8 cellular contexts compared by ENCODE assay signal in the genomic region with DNA sequence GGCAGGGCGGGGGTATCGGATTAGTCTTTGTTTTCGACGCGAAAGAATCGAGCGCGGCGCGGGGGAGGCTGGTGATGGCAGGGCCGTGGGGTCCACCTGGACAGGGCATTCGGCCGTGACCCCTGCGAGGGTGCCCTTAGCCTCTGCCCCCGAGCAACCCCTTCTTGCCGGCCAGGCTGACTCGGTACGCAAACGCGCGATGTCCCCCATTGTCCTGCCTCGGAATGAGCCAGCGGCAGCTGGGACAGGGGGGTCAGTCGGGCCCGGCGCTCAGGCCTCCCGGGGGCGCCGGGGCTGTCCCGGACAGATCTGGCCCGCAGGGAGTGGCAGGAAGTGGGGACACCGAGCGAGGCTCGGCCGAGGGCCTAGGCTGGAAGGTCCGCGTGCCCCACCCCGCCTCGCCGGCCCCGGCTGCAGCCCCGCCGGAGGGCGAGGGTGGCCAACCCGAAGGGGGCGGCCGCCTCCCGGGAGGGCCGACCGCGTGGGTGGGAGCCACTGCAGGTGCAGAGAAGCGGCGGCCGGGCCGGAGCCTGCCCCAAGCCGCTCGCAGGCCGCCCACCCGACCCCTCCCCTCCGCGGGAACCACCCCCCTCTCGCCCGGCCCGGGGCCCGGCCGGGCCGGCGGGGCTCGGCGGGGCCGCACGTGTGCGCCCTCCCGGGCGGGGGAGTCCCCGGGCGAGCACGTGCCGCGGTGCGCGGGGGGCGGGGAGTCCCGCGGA. TPM values are rescaled to one million over a fixed set of nuclear protein-coding genes. Genes with fewer than 3 reads are reported as not detected.
DNase-seq lines count a peak whose midpoint lies in the region; ATAC-seq and TF ChIP-seq lines count a peak whose summit lies in the region.

A gene (plus strand): TSS at position 708 of the 719 bp plus-strand sequence. CDS start 1,494 bp downstream, outside the sequence.

- H3K27ac Mint-ChIP-seq in Caco-2 (ENCODE audit: unreplicated experiment): peak within 1 kb of the TSS; percentile 99

- peak; percentile 39 for ATAC-seq in GM19467 (IDR thresholded peaks at IDR 0.05; ENCODE audit: unreplicated experiment)

- no peak for TF ChIP-seq EP300 in Ishikawa (IDR thresholded peaks at IDR 0.05; ENCODE audit: borderline replicate concordance)

- intact Hi-C loops in Caco-2 (cut with micrococcal nuclease; ENCODE audit: unreplicated experiment): loop anchor here (5.0 kb wide), 1 partner anchor 138 kb away; no protein-coding TSS in a partner anchor

- 0 out of 2 replicates have a peak, but pooled peaks have one; percentile 0 for TF ChIP-seq RAD21 in Ishikawa (IDR thresholded peaks at IDR 0.05; ENCODE audit: low read depth)

- H3K36me3 Mint-ChIP-seq in Caco-2 (ENCODE audit: insufficient read depth, unreplicated experiment): peaks cover 45% of the 10 kb centered on the region

- H3K4me3 ChIP-seq in Caco-2 (ENCODE audit: low read depth, low read length) (peak within 1 kb of the TSS; percentile 87), fibroblast of the aortic adventitia (ENCODE audit: low read depth, low read length) (peak within 1 kb of the TSS; percentile 64), neuron (ENCODE audit: low read length) (peak within 1 kb of the TSS; percentile 82)

- no peaks in the 10 kb centered on the region for H3K9me3 Mint-ChIP-seq in Caco-2 (ENCODE audit: unreplicated experiment)

- H3K4me1 ChIP-seq in Caco-2 (peaks cover 55% of the 10 kb centered on the region), neuron (ENCODE audit: insufficient read depth, low read length) (peaks cover 43% of the 10 kb centered on the region)

- H3K4me1 Mint-ChIP-seq in Caco-2 (ENCODE audit: low read depth, unreplicated experiment): peaks cover 33% of the 10 kb centered on the region

- peaks cover 8% of the 10 kb centered on the region for H3K27me3 Mint-ChIP-seq in Caco-2 (ENCODE audit: insufficient read depth, unreplicated experiment)

- TF ChIP-seq CTCF in Caco-2 (IDR thresholded peaks at IDR 0.05; ENCODE audit: insufficient read depth in 1 of 2, low read depth in 1 of 2, low read length in 1 of 2, severe bottlenecking in 1 of 2, unreplicated experiment in 1 of 2) (no peak), fibroblast of the aortic adventitia (IDR thresholded peaks at IDR 0.05; ENCODE audit: insufficient read depth, low read length) (no peak)

- H3K36me3 ChIP-seq in Caco-2 (ENCODE audit: control insufficient read depth, insufficient read depth, low read length): peaks cover 5% of the 10 kb centered on the region
- peaks cover 21% of the 10 kb centered on the region for H3K36me3 ChIP-seq in neuron (ENCODE audit: insufficient read depth, low read length)

- POLR2A ChIA-PET in Caco-2 (lab: Charles Lee): interaction anchor here (0.6 kb wide), 1 partner anchor 136 kb away, joined by 4 read pairs; no protein-coding TSS in a partner anchor

- peak within 1 kb of the TSS; percentile 95 for H3K4me3 Mint-ChIP-seq in Caco-2 (ENCODE audit: unreplicated experiment)

- CTCF ChIA-PET in Caco-2 (lab: Charles Lee): no interaction called here

- DNase-seq in Caco-2 (peak; percentile 60 to 72), activated T-cell treated with anti-CD3 and anti-CD28 coated beads for 4 hours (peak; percentile 56), fibroblast of the aortic adventitia (ENCODE audit: low read depth) (no peak), cortex of kidney (lab: John Stamatoyannopoulos, UW) (no peak), superior temporal gyrus (ENCODE audit: extremely low spot score) (no peak)

- H3K9me3 ChIP-seq in Caco-2: no peaks in the 10 kb centered on the region
- H3K9me3 ChIP-seq in neuron (ENCODE audit: low read length): no peaks in the 10 kb centered on the region

- H2AFZ ChIP-seq in neuron (ENCODE audit: low read depth, low read length): peak within 1 kb of the TSS; percentile 41

- no TSS peak for BruUV-seq in Caco-2 (replicated peaks; lab: Mats Ljungman, UMichigan)

- H3K27me3 ChIP-seq in Caco-2 (replicated peaks; ENCODE audit: control insufficient read depth, insufficient read depth, low read length) (no peaks in the 10 kb centered on the region), neuron (ENCODE audit: insufficient read depth, low read length) (no peaks in the 10 kb centered on the region)

TF ChIP-seq in Ishikawa, 13 proteins besides CTCF, POLR2A, EP300 and RAD21:
- TF ChIP-seq FOXM1 (IDR thresholded peaks at IDR 0.05; ENCODE audit: borderline replicate concordance, low read depth): no peak
- TF ChIP-seq, protein P1, sequence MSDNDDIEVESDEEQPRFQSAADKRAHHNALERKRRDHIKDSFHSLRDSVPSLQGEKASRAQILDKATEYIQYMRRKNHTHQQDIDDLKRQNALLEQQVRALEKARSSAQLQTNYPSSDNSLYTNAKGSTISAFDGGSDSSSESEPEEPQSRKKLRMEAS (IDR thresholded peaks at IDR 0.05): peak; percentile 82
- no peak for TF ChIP-seq YY1 (IDR thresholded peaks at IDR 0.05; ENCODE audit: low read depth)
- no peak for TF ChIP-seq CEBPB (IDR thresholded peaks at IDR 0.05)
- TF ChIP-seq EGR1 (IDR thresholded peaks at IDR 0.05): peak; percentile 68
- peak; percentile 43 for TF ChIP-seq TAF1 (IDR thresholded peaks at IDR 0.05; ENCODE audit: low read depth)
- no peak for TF ChIP-seq NFIC (IDR thresholded peaks at IDR 0.05)
- TF ChIP-seq, protein P2, sequence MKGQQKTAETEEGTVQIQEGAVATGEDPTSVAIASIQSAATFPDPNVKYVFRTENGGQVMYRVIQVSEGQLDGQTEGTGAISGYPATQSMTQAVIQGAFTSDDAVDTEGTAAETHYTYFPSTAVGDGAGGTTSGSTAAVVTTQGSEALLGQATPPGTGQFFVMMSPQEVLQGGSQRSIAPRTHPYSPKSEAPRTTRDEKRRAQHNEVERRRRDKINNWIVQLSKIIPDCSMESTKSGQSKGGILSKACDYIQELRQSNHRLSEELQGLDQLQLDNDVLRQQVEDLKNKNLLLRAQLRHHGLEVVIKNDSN (IDR thresholded peaks at IDR 0.05): peak; percentile 71
- TF ChIP-seq CREB1 (IDR thresholded peaks at IDR 0.05; ENCODE audit: low read depth): no peak
- TF ChIP-seq, protein P3, sequence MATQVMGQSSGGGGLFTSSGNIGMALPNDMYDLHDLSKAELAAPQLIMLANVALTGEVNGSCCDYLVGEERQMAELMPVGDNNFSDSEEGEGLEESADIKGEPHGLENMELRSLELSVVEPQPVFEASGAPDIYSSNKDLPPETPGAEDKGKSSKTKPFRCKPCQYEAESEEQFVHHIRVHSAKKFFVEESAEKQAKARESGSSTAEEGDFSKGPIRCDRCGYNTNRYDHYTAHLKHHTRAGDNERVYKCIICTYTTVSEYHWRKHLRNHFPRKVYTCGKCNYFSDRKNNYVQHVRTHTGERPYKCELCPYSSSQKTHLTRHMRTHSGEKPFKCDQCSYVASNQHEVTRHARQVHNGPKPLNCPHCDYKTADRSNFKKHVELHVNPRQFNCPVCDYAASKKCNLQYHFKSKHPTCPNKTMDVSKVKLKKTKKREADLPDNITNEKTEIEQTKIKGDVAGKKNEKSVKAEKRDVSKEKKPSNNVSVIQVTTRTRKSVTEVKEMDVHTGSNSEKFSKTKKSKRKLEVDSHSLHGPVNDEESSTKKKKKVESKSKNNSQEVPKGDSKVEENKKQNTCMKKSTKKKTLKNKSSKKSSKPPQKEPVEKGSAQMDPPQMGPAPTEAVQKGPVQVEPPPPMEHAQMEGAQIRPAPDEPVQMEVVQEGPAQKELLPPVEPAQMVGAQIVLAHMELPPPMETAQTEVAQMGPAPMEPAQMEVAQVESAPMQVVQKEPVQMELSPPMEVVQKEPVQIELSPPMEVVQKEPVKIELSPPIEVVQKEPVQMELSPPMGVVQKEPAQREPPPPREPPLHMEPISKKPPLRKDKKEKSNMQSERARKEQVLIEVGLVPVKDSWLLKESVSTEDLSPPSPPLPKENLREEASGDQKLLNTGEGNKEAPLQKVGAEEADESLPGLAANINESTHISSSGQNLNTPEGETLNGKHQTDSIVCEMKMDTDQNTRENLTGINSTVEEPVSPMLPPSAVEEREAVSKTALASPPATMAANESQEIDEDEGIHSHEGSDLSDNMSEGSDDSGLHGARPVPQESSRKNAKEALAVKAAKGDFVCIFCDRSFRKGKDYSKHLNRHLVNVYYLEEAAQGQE (IDR thresholded peaks at IDR 0.05; ENCODE audit: low read depth): 0 out of 2 replicates have a peak, but pooled peaks have one; percentile 2
- TF ChIP-seq ZBTB7A (IDR thresholded peaks at IDR 0.05; ENCODE audit: low read depth): peak; percentile 87
- no peak for TF ChIP-seq TCF12 (IDR thresholded peaks at IDR 0.05; ENCODE audit: low read depth)
TF ChIP-seq in Ishikawa: peak in this region for 6.

RNA-seq across cellular contexts. Expression of the gene that starts here (rescaled TPM):
- total RNA-seq in Caco-2 (2022): 27.5 and 27.8 TPM in 2 replicates
- total RNA-seq in fibroblast of the aortic adventitia (ENCODE audit: low replicate concordance): 2.4 and 6.1 TPM in 2 replicates

Comparison
In these comparisons a context has a peak if more than half of its experiments do, and no peak if none do; other contexts are left out.
1. DNase-seq: peak in Caco-2 (2 of 2) and activated T-cell treated with anti-CD3 and anti-CD28 coated beads for 4 hours (single experiment); none in fibroblast of the aortic adventitia (single experiment), cortex of kidney (single experiment) and superior temporal gyrus (single experiment).
2. Peak in every context shown above with its lines, with median percentiles within 50 percentile points of each other: H3K4me3 ChIP-seq.